Comparison of ENCODE assay signal across 27 cellular contexts in genomic region chr19:40232949-40233810, GRCh38. TPM values are rescaled to one million over a fixed set of nuclear protein-coding genes. Genes with fewer than 3 reads are reported as not detected.
"Had no signal": no experiment of that assay in that cellular context is flagged by ENCODE, and none has a peak within 500 bp of the region (broad histone marks: within the 10 kb centered on the region; RNA-seq: fewer than 3 reads in every experiment).

No MANE protein-coding gene starts in this region.

- H3K9me3 ChIP-seq: adrenal gland, esophagus squamous epithelium, mucosa of descending colon, psoas muscle, sigmoid colon, thoracic aorta, upper lobe of left lung had no signal

- H2AFZ ChIP-seq: hepatocyte had no signal

- DNase-seq: activated B cell treated with CpG ODN at 0.5 μM for 24 hours; activated CD4-positive, alpha-beta memory T cell treated with anti-CD3 and anti-CD28 coated beads for 36 hours; activated CD4-positive, alpha-beta T cell treated with anti-CD3 and anti-CD28 coated beads for 4 hours; activated gamma-delta T cell treated with Interleukin-2 at 50 U/mL for 16 hours; activated T-cell treated with anti-CD3 and anti-CD28 coated beads for 4 hours; adrenal gland; effector CD8-positive, alpha-beta T cell; esophagus squamous epithelium; left colon; mucosa of descending colon; naive B cell; psoas muscle; sigmoid colon; stimulated activated CD4-positive, alpha-beta T cell treated with anti-CD3 and anti-CD28 coated beads, Interleukin-4, amount 100 ng/mL, for 24 hours; T-helper 1 cell; T-helper 9 cell had no signal

- H3K4me2 ChIP-seq: hepatocyte had no signal

- H3K79me2 ChIP-seq: hepatocyte had no signal

- FAIRE-seq: bronchial epithelial cell, endothelial cell of umbilical vein had no signal

- H3K27ac ChIP-seq: esophagus squamous epithelium, hepatocyte, psoas muscle, sigmoid colon, thoracic aorta had no signal

- H3K27me3 ChIP-seq: adrenal gland, esophagus squamous epithelium, hepatocyte, sigmoid colon, upper lobe of left lung had no signal

- ATAC-seq: activated naive CD4-positive, alpha-beta T cell treated with anti-CD3 and anti-CD28 coated beads, Interleukin-2, amount 50 U/mL, for 72 hours; left colon; stimulated activated effector memory CD8-positive, alpha-beta T cell treated with anti-CD3 and anti-CD28 coated beads, Interleukin-12 subunit alpha, Interleukin-12 subunit beta, amount 100 ng/mL, for 72 hours had no signal

- H3K4me3 ChIP-seq: adrenal gland, esophagus squamous epithelium, hepatocyte, mucosa of descending colon, psoas muscle, sigmoid colon, thoracic aorta, upper lobe of left lung had no signal

RNA-seq across cellular contexts. Expression of gene CCNP, which starts 6.7 kb away (rescaled TPM):
- total RNA-seq: activated CD4-positive, alpha-beta memory T cell treated with anti-CD3 and anti-CD28 coated beads for 36 hours; activated T-helper 1 cell treated with anti-CD3 and anti-CD28 coated beads, Interleukin-12 subunit alpha, Interleukin-12 subunit beta, Interleukin-2, Interleukin-4 antibody, amounts not matched to agents 30 ng/mL and 10 ng/mL and 1 ng/mL, durations not matched to agents 14 hours and 24 hours and 36 hours; bronchial epithelial cell; endothelial cell of umbilical vein; esophagus squamous epithelium; glomerular endothelial cell; hepatocyte; psoas muscle; sigmoid colon had no signal
- polyA plus RNA-seq: endothelial cell of umbilical vein, hepatocyte had no signal

RNA-seq across cellular contexts. Expression of gene TTC9B, which starts 15.0 kb away (rescaled TPM):
- total RNA-seq: activated B cell treated with CpG ODN at 0.5 μM for 24 hours; activated CD4-positive, alpha-beta memory T cell treated with anti-CD3 and anti-CD28 coated beads for 36 hours; activated naive CD4-positive, alpha-beta T cell treated with anti-CD3 and anti-CD28 coated beads, Interleukin-2, amount 50 U/mL, for 72 hours; activated T-helper 1 cell treated with anti-CD3 and anti-CD28 coated beads, Interleukin-12 subunit alpha, Interleukin-12 subunit beta, Interleukin-2, Interleukin-4 antibody, amounts not matched to agents 30 ng/mL and 10 ng/mL and 1 ng/mL, durations not matched to agents 14 hours and 24 hours and 36 hours; bronchial epithelial cell; chondrocyte; endothelial cell of umbilical vein; esophagus squamous epithelium; glomerular endothelial cell; hepatocyte; osteocyte; psoas muscle; thoracic aorta; upper lobe of left lung had no signal
- polyA plus RNA-seq: endothelial cell of umbilical vein had no signal
